In the genomic region with DNA sequence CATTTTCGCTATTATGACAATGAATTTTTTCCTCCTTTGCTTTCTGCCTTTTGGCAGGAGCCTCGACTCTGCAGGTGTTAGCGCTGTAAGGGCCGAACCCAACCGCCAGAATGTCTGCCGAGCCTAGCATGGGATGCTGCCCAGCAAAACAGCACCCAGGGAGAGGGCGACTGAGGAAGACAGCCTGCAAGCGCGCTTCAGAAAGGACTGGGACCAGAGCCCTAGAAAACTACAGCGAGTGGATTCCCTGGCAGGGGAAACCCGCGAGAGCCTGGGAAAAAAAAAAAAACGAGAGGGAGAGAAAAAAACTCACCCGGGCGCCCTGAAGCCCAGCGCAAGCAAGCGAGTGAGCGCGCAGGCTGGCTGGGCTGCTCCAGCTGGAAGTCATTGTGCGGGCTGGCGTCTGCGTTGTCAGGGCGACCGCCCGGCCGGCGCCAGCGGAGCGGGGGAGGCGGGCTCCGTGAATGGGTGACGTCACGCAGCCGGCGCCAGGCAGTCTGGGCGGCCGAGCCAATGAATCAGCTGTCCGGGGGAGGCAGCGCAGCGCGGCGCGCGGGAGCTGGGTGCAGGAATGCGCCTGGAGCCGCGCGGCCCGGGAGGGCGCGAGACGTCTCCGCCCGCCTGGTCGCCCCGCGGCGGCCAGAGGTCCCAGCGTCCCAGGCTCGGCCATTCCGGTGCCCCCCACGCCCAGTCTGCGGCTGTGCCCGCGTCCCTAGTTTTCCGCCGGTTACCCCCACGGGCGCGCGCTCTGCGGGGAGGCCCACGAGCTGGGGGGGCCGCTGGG, we compare ENCODE assay signal across 8 cellular contexts.
DNase-seq lines count a peak whose midpoint lies in the region; ATAC-seq lines count a peak whose summit lies in the region.

No MANE protein-coding gene starts in this region.

- peak; percentile 62 for DNase-seq in CD1c-positive myeloid dendritic cell (ENCODE audit: extremely low spot score)
- peak; percentile 84 for DNase-seq in NCI-H526 treated with DMSO at 0.1 percent for 48 hours (lab: John Stamatoyannopoulos, UW)
- peak; percentile 77 for DNase-seq in activated T-cell treated with anti-CD3 and anti-CD28 coated beads for 48 hours (ENCODE audit: low read depth)
- DNase-seq in fibroblast of gingiva (ENCODE audit: low read depth), result peak; percentile 97
- peak; percentile 23 to 65 for DNase-seq in stimulated activated effector memory CD8-positive, alpha-beta T cell treated with anti-CD3 and anti-CD28 coated beads, Interleukin-12 subunit alpha, Interleukin-12 subunit beta, amount 100 ng/mL, for 72 hours (ENCODE audit: low spot score in 2 of 2)

- H3K27me3 ChIP-seq in mucosa of rectum (ENCODE audit: control insufficient read depth in 2 of 2, insufficient read depth in 2 of 2, low read length in 2 of 2), result no peaks in the 10 kb centered on the region

- no peak overlapping the region for H3K27ac Mint-ChIP-seq in stimulated activated effector memory CD8-positive, alpha-beta T cell treated with anti-CD3 and anti-CD28 coated beads, Interleukin-12 subunit alpha, Interleukin-12 subunit beta, amount 100 ng/mL, for 72 hours

- peak overlapping the region; percentile 83 to 86 for H3K27ac ChIP-seq in mucosa of rectum (ENCODE audit: low read depth in 2 of 2, low read length in 2 of 2)

- peaks cover 9% of the 10 kb centered on the region for H3K4me1 Mint-ChIP-seq in stimulated activated effector memory CD8-positive, alpha-beta T cell treated with anti-CD3 and anti-CD28 coated beads, Interleukin-12 subunit alpha, Interleukin-12 subunit beta, amount 100 ng/mL, for 72 hours

- H3K36me3 Mint-ChIP-seq in stimulated activated effector memory CD8-positive, alpha-beta T cell treated with anti-CD3 and anti-CD28 coated beads, Interleukin-12 subunit alpha, Interleukin-12 subunit beta, amount 100 ng/mL, for 72 hours, result no peaks in the 10 kb centered on the region

- peak overlapping the region; percentile 65 to 70 for H3K4me3 ChIP-seq in mucosa of rectum (ENCODE audit: low read length in 2 of 2)

- H3K4me1 ChIP-seq in mucosa of rectum (ENCODE audit: control insufficient read depth in 2 of 2, insufficient read depth in 2 of 2, low read length in 2 of 2), result peaks cover 8 to 15% of the 10 kb centered on the region in 2 donors

- H3K9me3 Mint-ChIP-seq in stimulated activated effector memory CD8-positive, alpha-beta T cell treated with anti-CD3 and anti-CD28 coated beads, Interleukin-12 subunit alpha, Interleukin-12 subunit beta, amount 100 ng/mL, for 72 hours, result no peaks in the 10 kb centered on the region

- ATAC-seq in GM19452 (IDR thresholded peaks at IDR 0.05; ENCODE audit: unreplicated experiment) (peak; percentile 91), HG03520 (IDR thresholded peaks at IDR 0.05; ENCODE audit: unreplicated experiment) (peak; percentile 98)
- ATAC-seq in stimulated activated effector memory CD8-positive, alpha-beta T cell treated with anti-CD3 and anti-CD28 coated beads, Interleukin-12 subunit alpha, Interleukin-12 subunit beta, amount 100 ng/mL, for 72 hours, result peak; percentile 94

- H3K9me3 ChIP-seq in mucosa of rectum (ENCODE audit: control insufficient read depth in 2 of 2, low read length in 2 of 2), result no peaks in the 10 kb centered on the region

- no peaks in the 10 kb centered on the region for H3K36me3 ChIP-seq in mucosa of rectum (ENCODE audit: control insufficient read depth in 2 of 2, insufficient read depth in 2 of 2, low read length in 2 of 2)

- H3K9ac ChIP-seq in mucosa of rectum (ENCODE audit: low read depth in 1 of 2, low read length in 2 of 2), result peak overlapping the region; percentile 65 to 76

- peak overlapping the region; percentile 51 for H3K4me3 Mint-ChIP-seq in stimulated activated effector memory CD8-positive, alpha-beta T cell treated with anti-CD3 and anti-CD28 coated beads, Interleukin-12 subunit alpha, Interleukin-12 subunit beta, amount 100 ng/mL, for 72 hours

Comparison
In these comparisons a context has a peak if more than half of its experiments do, and no peak if none do; other contexts are left out.
1. Peak in every context shown above with its lines: DNase-seq, ATAC-seq, H3K4me3 ChIP-seq and H3K27ac ChIP-seq.
2. DNase-seq: peak in every context shown above with its lines; median percentile 97 in fibroblast of gingiva; 84 in NCI-H526 treated with DMSO at 0.1 percent for 48 hours; 77 in activated T-cell treated with anti-CD3 and anti-CD28 coated beads for 48 hours; 62 in CD1c-positive myeloid dendritic cell; 44 in stimulated activated effector memory CD8-positive, alpha-beta T cell treated with anti-CD3 and anti-CD28 coated beads, Interleukin-12 subunit alpha, Interleukin-12 subunit beta, amount 100 ng/mL, for 72 hours.